Comparison of ENCODE assay signal across 10 cellular contexts in genomic region chr1:203675596-203676347, GRCh38. TPM values are rescaled to one million over a fixed set of nuclear protein-coding genes. Genes with fewer than 3 reads are reported as not detected.
A peak's percentile ranks its signal among the peaks of the same experiment; 100 is the strongest.
DNase-seq lines count a peak whose midpoint lies in the region; ATAC-seq and TF ChIP-seq lines count a peak whose summit lies in the region.
"Had no signal": no experiment of that assay in that cellular context is flagged by ENCODE, and none has a peak within 500 bp of the region (broad histone marks: within the 10 kb centered on the region; RNA-seq: fewer than 3 reads in every experiment).

No MANE protein-coding gene starts in this region.

- POLR2A ChIA-PET in activated CD4-positive, alpha-beta memory T cell treated with anti-CD3 and anti-CD28 coated beads for 36 hours (lab: Charles Lee): no interaction called here
- POLR2A ChIA-PET in HEK293T (lab: Yijun Ruan, JAX): no interaction called here

- H3K9me3 Mint-ChIP-seq in activated naive CD4-positive, alpha-beta T cell treated with anti-CD3 and anti-CD28 coated beads, Interleukin-2, amount 50 U/mL, for 24 hours: no peaks in the 10 kb centered on the region
- no peaks in the 10 kb centered on the region for H3K9me3 Mint-ChIP-seq in activated CD4-positive, alpha-beta memory T cell treated with anti-CD3 and anti-CD28 coated beads for 36 hours

- 93% methylated on average over 10 of the region's 10 CpGs for WGBS in mesenchymal stem cell
- 66 to 70% methylated on average over 9 to 10 of the region's 10 CpGs for WGBS in upper lobe of left lung, 2 donors

- H2BK15ac ChIP-seq in mesenchymal stem cell (ENCODE audit: low read depth, poor library complexity, severe bottlenecking): no peak overlapping the region

- H3K18ac ChIP-seq in mesenchymal stem cell (ENCODE audit: low read depth in 1 of 2, low read length in 2 of 2): peak overlapping the region in 1 of 2 experiments; percentile 31

- DNase-seq in activated naive CD4-positive, alpha-beta T cell treated with Interleukin-2 at 50 U/mL for 16 hours: no peak
- DNase-seq in activated CD4-positive, alpha-beta memory T cell treated with anti-CD3 and anti-CD28 coated beads for 36 hours: peak; percentile 38
- DNase-seq in mesenchymal stem cell: no peak
- peak in 1 of 2 donors; percentile 51 for DNase-seq in upper lobe of left lung
- DNase-seq in HEK293T (ENCODE audit: extremely low spot score): no peak
- DNase-seq: NCI-H1930 had no signal

- no peak overlapping the region for H3K27ac ChIP-seq in mesenchymal stem cell (ENCODE audit: low read length, poor library complexity, severe bottlenecking)
- H3K27ac ChIP-seq in upper lobe of left lung: peak overlapping the region; percentile 26 to 92 (median 78)
- H3K27ac ChIP-seq: cardiac muscle cell had no signal

- no peaks in the 10 kb centered on the region for H3K27me3 Mint-ChIP-seq in activated naive CD4-positive, alpha-beta T cell treated with anti-CD3 and anti-CD28 coated beads, Interleukin-2, amount 50 U/mL, for 24 hours
- H3K27me3 Mint-ChIP-seq in activated CD4-positive, alpha-beta memory T cell treated with anti-CD3 and anti-CD28 coated beads for 36 hours: no peaks in the 10 kb centered on the region

- H3K79me1 ChIP-seq in mesenchymal stem cell (replicated peaks; ENCODE audit: low read length, poor library complexity, severe bottlenecking): peaks cover 36% of the 10 kb centered on the region

- peaks cover 31% of the 10 kb centered on the region for H3K4me1 ChIP-seq in mesenchymal stem cell (ENCODE audit: control insufficient read depth, insufficient read depth, low read depth, low read length)
- peaks cover 49 to 65% (median 60%) of the 10 kb centered on the region in 4 donors for H3K4me1 ChIP-seq in upper lobe of left lung

- no peak for TF ChIP-seq EP300 in upper lobe of left lung (IDR thresholded peaks at IDR 0.05)

- H4K91ac ChIP-seq in mesenchymal stem cell (ENCODE audit: low read length): no peak overlapping the region

- no peak overlapping the region for H2AFZ ChIP-seq in mesenchymal stem cell (ENCODE audit: low read depth, low read length)

- no peak overlapping the region for H4K8ac ChIP-seq in mesenchymal stem cell (ENCODE audit: low read length)

- intact Hi-C loops in activated CD4-positive, alpha-beta memory T cell treated with anti-CD3 and anti-CD28 coated beads for 36 hours (cut with micrococcal nuclease): no loop called here

- peak overlapping the region; percentile 98 for H3K27ac Mint-ChIP-seq in activated naive CD4-positive, alpha-beta T cell treated with anti-CD3 and anti-CD28 coated beads, Interleukin-2, amount 50 U/mL, for 24 hours
- peak overlapping the region; percentile 88 for H3K27ac Mint-ChIP-seq in activated CD4-positive, alpha-beta memory T cell treated with anti-CD3 and anti-CD28 coated beads for 36 hours

- H2BK5ac ChIP-seq in mesenchymal stem cell (ENCODE audit: low read depth, low read length, poor library complexity, severe bottlenecking): no peak overlapping the region

- H3K36me3 Mint-ChIP-seq in activated naive CD4-positive, alpha-beta T cell treated with anti-CD3 and anti-CD28 coated beads, Interleukin-2, amount 50 U/mL, for 24 hours: peaks cover 1% of the 10 kb centered on the region
- H3K36me3 Mint-ChIP-seq in activated CD4-positive, alpha-beta memory T cell treated with anti-CD3 and anti-CD28 coated beads for 36 hours: peaks cover 6% of the 10 kb centered on the region

- H2AK5ac ChIP-seq in mesenchymal stem cell (ENCODE audit: low read length, severe bottlenecking): peak overlapping the region; percentile 22

- no peak overlapping the region for H3K23ac ChIP-seq in mesenchymal stem cell (ENCODE audit: low read length in 2 of 2)

- ATAC-seq in upper lobe of left lung (ENCODE audit: low FRiP score in 2 of 2) (peak in 1 of 2 donors; percentile 6), HG02642 (IDR thresholded peaks at IDR 0.05; ENCODE audit: poor library complexity, unreplicated experiment) (no peak), HG02763 (IDR thresholded peaks at IDR 0.05; ENCODE audit: unreplicated experiment) (no peak)

- H2BK12ac ChIP-seq in mesenchymal stem cell (ENCODE audit: low read length in 2 of 2): peak overlapping the region; percentile 8 to 49

- H3K4me3 ChIP-seq in mesenchymal stem cell (ENCODE audit: insufficient read depth in 1 of 2, low read depth in 1 of 2, low read length in 2 of 2) (no peak overlapping the region), upper lobe of left lung (no peak overlapping the region)
- H3K4me3 ChIP-seq: cardiac muscle cell had no signal

- peak overlapping the region; percentile 39 for H2BK120ac ChIP-seq in mesenchymal stem cell (ENCODE audit: low read depth, low read length)

- H3K14ac ChIP-seq in mesenchymal stem cell (ENCODE audit: low read length in 2 of 2): peak overlapping the region in 1 of 2 experiments; percentile 9

- H3K4ac ChIP-seq in mesenchymal stem cell (ENCODE audit: low read depth in 1 of 2, low read length in 2 of 2): peak overlapping the region in 1 of 2 experiments; percentile 5

- peak overlapping the region; percentile 17 for H3K9ac ChIP-seq in mesenchymal stem cell (ENCODE audit: low read length)

- H3K4me1 Mint-ChIP-seq in activated naive CD4-positive, alpha-beta T cell treated with anti-CD3 and anti-CD28 coated beads, Interleukin-2, amount 50 U/mL, for 24 hours: peaks cover 74% of the 10 kb centered on the region
- H3K4me1 Mint-ChIP-seq in activated CD4-positive, alpha-beta memory T cell treated with anti-CD3 and anti-CD28 coated beads for 36 hours (ENCODE audit: low read depth): peaks cover 59% of the 10 kb centered on the region

- TF ChIP-seq POLR2A in upper lobe of left lung (IDR thresholded peaks at IDR 0.05): no peak

- H3K27me3 ChIP-seq in mesenchymal stem cell (ENCODE audit: control insufficient read depth in 1 of 2, insufficient read depth in 1 of 2, low read length in 2 of 2) (no peaks in the 10 kb centered on the region), upper lobe of left lung (no peaks in the 10 kb centered on the region)

- H3K9me3 ChIP-seq in mesenchymal stem cell (ENCODE audit: control insufficient read depth, low read length): no peaks in the 10 kb centered on the region
- no peaks in the 10 kb centered on the region for H3K9me3 ChIP-seq in upper lobe of left lung

- peak overlapping the region; percentile 63 for H3K4me3 Mint-ChIP-seq in activated naive CD4-positive, alpha-beta T cell treated with anti-CD3 and anti-CD28 coated beads, Interleukin-2, amount 50 U/mL, for 24 hours
- peak overlapping the region; percentile 4 for H3K4me3 Mint-ChIP-seq in activated CD4-positive, alpha-beta memory T cell treated with anti-CD3 and anti-CD28 coated beads for 36 hours

- CTCF ChIA-PET in activated CD4-positive, alpha-beta memory T cell treated with anti-CD3 and anti-CD28 coated beads for 36 hours (lab: Charles Lee): interaction anchor here (2.3 to 3.4 kb wide), 3 partner anchors 23 to 49 kb away, joined by 17 to 26 read pairs (median 24); partner anchors contain the start of gene ATP2B4
- CTCF ChIA-PET in HEK293T (lab: Yijun Ruan, JAX): no interaction called here

- no peak overlapping the region for H3K4me2 ChIP-seq in mesenchymal stem cell (ENCODE audit: low read length, poor library complexity, severe bottlenecking)

- H3K36me3 ChIP-seq in mesenchymal stem cell (ENCODE audit: control insufficient read depth in 1 of 2, insufficient read depth in 2 of 2, low read depth in 1 of 2, low read length in 2 of 2) (peaks cover 3 to 39% of the 10 kb centered on the region in 2 experiments), upper lobe of left lung (peaks cover 0 to 3% (median 0%) of the 10 kb centered on the region in 4 donors)
- H3K36me3 ChIP-seq: cardiac muscle cell had no signal

- no peak for TF ChIP-seq CTCF in upper lobe of left lung (IDR thresholded peaks at IDR 0.05)

TF ChIP-seq in HEK293T, 16 proteins besides CTCF, POLR2A, EP300 and RAD21:
- TF ChIP-seq L3MBTL2 (conservative IDR thresholded peaks at IDR 0.05) (no peak), PKNOX1 (IDR thresholded peaks at IDR 0.05) (no peak), SUZ12 (IDR thresholded peaks at IDR 0.05) (no peak), BHLHE40 (IDR thresholded peaks at IDR 0.05; ENCODE audit: borderline replicate concordance) (no peak), NFRKB (IDR thresholded peaks at IDR 0.05) (no peak), SP1 (IDR thresholded peaks at IDR 0.05) (no peak), LEF1 (IDR thresholded peaks at IDR 0.05; ENCODE audit: borderline replicate concordance) (no peak), ZNF384 (IDR thresholded peaks at IDR 0.05) (no peak), FOXK2 (IDR thresholded peaks at IDR 0.05) (no peak), FOXA1 (IDR thresholded peaks at IDR 0.05) (no peak), HDGF (IDR thresholded peaks at IDR 0.05; ENCODE audit: borderline replicate concordance) (no peak), CTBP1 (IDR thresholded peaks at IDR 0.05; ENCODE audit: borderline replicate concordance) (no peak), ELF4 (IDR thresholded peaks at IDR 0.05) (no peak), FOXM1 (IDR thresholded peaks at IDR 0.05; ENCODE audit: borderline replicate concordance) (no peak), ARNT (IDR thresholded peaks at IDR 0.05) (no peak)

RNA-seq across cellular contexts. Expression of gene ATP2B4, which starts 49.1 kb away (rescaled TPM):
- 10 to 100 TPM; 48.1 to 52.7 TPM for total RNA-seq in activated CD4-positive, alpha-beta memory T cell treated with anti-CD3 and anti-CD28 coated beads for 36 hours
- polyA plus RNA-seq in mesenchymal stem cell (2013, experiment 1 of 2): 58.0 TPM
- 58.7 TPM for polyA plus RNA-seq in mesenchymal stem cell (2013, experiment 2 of 2)
- 100 to 1,000 TPM in 2 of 6 donors, 10 to 100 TPM in 4; 54.0 to 152 (median 90.5) TPM for total RNA-seq in upper lobe of left lung
